Comparison of ENCODE assay signal across 21 cellular contexts in genomic region chr16:74465281-74465680, GRCh38. TPM values are rescaled to one million over a fixed set of nuclear protein-coding genes. Genes with fewer than 3 reads are reported as not detected.
DNase-seq lines count a peak whose midpoint lies in the region; ATAC-seq and TF ChIP-seq lines count a peak whose summit lies in the region.
"Had no signal": no experiment of that assay in that cellular context is flagged by ENCODE, and none has a peak within 500 bp of the region (broad histone marks: within the 10 kb centered on the region; RNA-seq: fewer than 3 reads in every experiment).

No MANE protein-coding gene starts in this region.

- H3K4me3 ChIP-seq in left ventricle myocardium inferior = no peak overlapping the region
- H3K4me3 ChIP-seq in right atrium auricular region = no peak overlapping the region
- no peak overlapping the region for H3K4me3 ChIP-seq in right cardiac atrium (ENCODE audit: low read length)
- H3K4me3 ChIP-seq in WERI-Rb-1 (ENCODE audit: low read depth, low read length) = no peak overlapping the region
- H3K4me3 ChIP-seq: A549, GM12878, HAP-1 had no signal

- POLR2A ChIA-PET in HEK293T (lab: Yijun Ruan, JAX) = interaction anchor here (0.7 kb wide), 1 partner anchor 9 kb away, joined by 3 read pairs; no protein-coding TSS in a partner anchor

- ATAC-seq in T-helper 17 cell (no peak), right cardiac atrium (peak in 1 of 2 donors; percentile 65), HG02623 (IDR thresholded peaks at IDR 0.05; ENCODE audit: unreplicated experiment) (no peak)
- ATAC-seq: A549, GM12878 had no signal

- no peaks in the 10 kb centered on the region for H3K27me3 ChIP-seq in left ventricle myocardium inferior (ENCODE audit: low read depth)
- H3K27me3 ChIP-seq in right atrium auricular region = no peaks in the 10 kb centered on the region
- H3K27me3 ChIP-seq in right cardiac atrium (ENCODE audit: control insufficient read depth, insufficient read depth) = no peaks in the 10 kb centered on the region
- no peaks in the 10 kb centered on the region for H3K27me3 ChIP-seq in WERI-Rb-1 (ENCODE audit: insufficient read depth, low read depth, severe bottlenecking)

- TF ChIP-seq CTCF in left ventricle myocardium inferior (IDR thresholded peaks at IDR 0.05; ENCODE audit: borderline replicate concordance) (no peak), right atrium auricular region (IDR thresholded peaks at IDR 0.05) (no peak), WERI-Rb-1 (IDR thresholded peaks at IDR 0.05; ENCODE audit: low read depth, low read length) (no peak)

- H3K4me1 ChIP-seq in left ventricle myocardium inferior = no peaks in the 10 kb centered on the region
- no peaks in the 10 kb centered on the region for H3K4me1 ChIP-seq in right atrium auricular region
- H3K4me1 ChIP-seq in right cardiac atrium (ENCODE audit: control insufficient read depth, insufficient read depth, low read length) = no peaks in the 10 kb centered on the region
- H3K4me1 ChIP-seq: A549 had no signal

- peaks cover 98% of the 10 kb centered on the region for H3K36me3 ChIP-seq in left ventricle myocardium inferior
- peaks cover 95% of the 10 kb centered on the region for H3K36me3 ChIP-seq in right atrium auricular region
- peaks cover 74% of the 10 kb centered on the region for H3K36me3 ChIP-seq in WERI-Rb-1

- WGBS in right cardiac atrium = 78% methylated on average over 7 of the region's 7 CpGs

- H3K9me3 ChIP-seq in left ventricle myocardium inferior (replicated peaks) (no peaks in the 10 kb centered on the region), right atrium auricular region (no peaks in the 10 kb centered on the region), T-helper 17 cell (ENCODE audit: control insufficient read depth, low read length, poor library complexity, severe bottlenecking) (no peaks in the 10 kb centered on the region), right cardiac atrium (ENCODE audit: control insufficient read depth, low read length) (no peaks in the 10 kb centered on the region), WERI-Rb-1 (ENCODE audit: severe bottlenecking) (no peaks in the 10 kb centered on the region)
- H3K9me3 ChIP-seq: A549, HAP-1 had no signal

- no peak overlapping the region for H3K4me3 Mint-ChIP-seq in T-helper 17 cell
- H3K4me3 Mint-ChIP-seq: CD4-positive, alpha-beta memory T cell had no signal

- DNase-seq in left ventricle myocardium inferior = no peak
- no peak for DNase-seq in right atrium auricular region (ENCODE audit: low spot score)
- no peak for DNase-seq in T-helper 17 cell
- peak in 2 of 3 donors; percentile 51 to 57 for DNase-seq in right cardiac atrium
- no peak for DNase-seq in HEK293T (ENCODE audit: extremely low spot score)
- no peak for DNase-seq in WERI-Rb-1
- no peak for DNase-seq in AG08395 (ENCODE audit: low spot score)
- DNase-seq: AML-193; CD4-positive, alpha-beta memory T cell; DND-41; KBM-7; NCI-H1417 treated with DMSO at 0.1 percent for 48 hours; NCI-H1930; NCI-H2171 treated with DMSO at 0.1 percent for 48 hours; NCI-H748 treated with DMSO at 0.1 percent for 48 hours; OCI-M1 had no signal

- no peaks in the 10 kb centered on the region for H3K27me3 Mint-ChIP-seq in T-helper 17 cell
- H3K27me3 Mint-ChIP-seq: CD4-positive, alpha-beta memory T cell had no signal

- peaks cover 13% of the 10 kb centered on the region for H3K36me3 Mint-ChIP-seq in T-helper 17 cell (ENCODE audit: low read depth)

- CTCF ChIA-PET in HEK293T (lab: Yijun Ruan, JAX) = no interaction called here

- peak overlapping the region; percentile 94 for H3K27ac Mint-ChIP-seq in T-helper 17 cell

- H3K4me1 Mint-ChIP-seq in T-helper 17 cell = peaks cover 25% of the 10 kb centered on the region

- intact Hi-C loops in left ventricle myocardium inferior (cut with micrococcal nuclease) (no loop called here), right cardiac atrium (cut with DNase I) (no loop called here)

- peak overlapping the region; percentile 7 for H3K27ac ChIP-seq in left ventricle myocardium inferior (replicated peaks)
- no peak overlapping the region for H3K27ac ChIP-seq in right atrium auricular region
- no peak overlapping the region for H3K27ac ChIP-seq in right cardiac atrium (ENCODE audit: low read length)
- H3K27ac ChIP-seq in WERI-Rb-1 = no peak overlapping the region
- H3K27ac ChIP-seq: A549 had no signal

TF ChIP-seq in HEK293T, 16 proteins besides CTCF, POLR2A, EP300 and RAD21:
- TF ChIP-seq ELF4 (IDR thresholded peaks at IDR 0.05) = no peak
- no peak for TF ChIP-seq SUZ12 (IDR thresholded peaks at IDR 0.05)
- TF ChIP-seq FOXM1 (IDR thresholded peaks at IDR 0.05; ENCODE audit: borderline replicate concordance) = no peak
- no peak for TF ChIP-seq BHLHE40 (IDR thresholded peaks at IDR 0.05; ENCODE audit: borderline replicate concordance)
- TF ChIP-seq CTBP1 (IDR thresholded peaks at IDR 0.05; ENCODE audit: borderline replicate concordance) = no peak
- no peak for TF ChIP-seq HDGF (IDR thresholded peaks at IDR 0.05; ENCODE audit: borderline replicate concordance)
- no peak for TF ChIP-seq L3MBTL2 (conservative IDR thresholded peaks at IDR 0.05)

RNA-seq across cellular contexts. Expression of gene CLEC18B, which starts 44.0 kb away (rescaled TPM):
- total RNA-seq in left ventricle myocardium inferior = 0.30 TPM
- total RNA-seq in right atrium auricular region = not detected
- 1 to 10 TPM; 1.6 to 2.4 TPM for total RNA-seq in T-helper 17 cell
- total RNA-seq in right cardiac atrium = under 1 TPM in 2 of 4 donors, not detected in 2; 0.24 to 0.31 TPM
- 0.11 TPM for polyA plus RNA-seq in right cardiac atrium
- total RNA-seq: RPMI7951 had no signal
- polyA plus RNA-seq: CD4-positive, alpha-beta memory T cell had no signal

Comparison
In these comparisons a context has a peak if more than half of its experiments do, and no peak if none do; other contexts are left out.
1. DNase-seq: peak in right cardiac atrium (2 of 3); none in left ventricle myocardium inferior (single experiment), right atrium auricular region (single experiment), T-helper 17 cell (0 of 3), HEK293T (single experiment), WERI-Rb-1 (single experiment) and AG08395 (single experiment).